ENCODE assay signal across 16 cellular contexts in genomic region chr3:140974900-140975299, GRCh38.
"Had no signal": no experiment of that assay in that cellular context is flagged by ENCODE, and none has a peak within 500 bp of the region (broad histone marks: within the 10 kb centered on the region; RNA-seq: fewer than 3 reads in every experiment).

No MANE protein-coding gene starts in this region.

- H3K27me3 ChIP-seq: colonic mucosa, pancreas, tibial nerve had no signal

- H3K36me3 ChIP-seq: colonic mucosa had no signal

- H3K27ac ChIP-seq: colonic mucosa, pancreas, tibial nerve had no signal

- H3K9me3 ChIP-seq: colonic mucosa, pancreas, tibial nerve had no signal

- ATAC-seq: left lobe of liver, SK-N-SH treated with all-trans-retinoic acid at 6 μM for 48 hours, WTC11 had no signal

- H3K4me1 Mint-ChIP-seq: brain, WTC11 had no signal

- H3K4me3 ChIP-seq: colonic mucosa, pancreas, tibial nerve had no signal

- H3K9me3 Mint-ChIP-seq: activated naive CD4-positive, alpha-beta T cell treated with anti-CD3 and anti-CD28 coated beads for 36 hours; brain; WTC11 had no signal

- H3K27ac Mint-ChIP-seq: activated naive CD4-positive, alpha-beta T cell treated with anti-CD3 and anti-CD28 coated beads for 36 hours; brain; WTC11 had no signal

- H3K4me1 ChIP-seq: colonic mucosa, tibial nerve had no signal

- H3K4me3 Mint-ChIP-seq: activated naive CD4-positive, alpha-beta T cell treated with anti-CD3 and anti-CD28 coated beads for 36 hours; brain; WTC11 had no signal

- DNase-seq: activated CD8-positive, alpha-beta memory T cell treated with anti-CD3 and anti-CD28 coated beads, Interleukin-2, amount 50 U/mL, for 48 hours; activated naive CD4-positive, alpha-beta T cell treated with anti-CD3 and anti-CD28 coated beads for 36 hours; amygdala; central memory CD4-positive, alpha-beta T cell; colonic mucosa; foreskin fibroblast; hippocampal formation; mammary epithelial cell; pancreas; stimulated activated CD4-positive, alpha-beta T cell treated with anti-CD3 and anti-CD28 coated beads, Interleukin-15, amount 100 ng/mL, for 24 hours; stimulated activated CD4-positive, alpha-beta T cell treated with anti-CD3 and anti-CD28 coated beads, Interleukin-4, amount 100 ng/mL, for 1 hour had no signal
